In genomic region chr10:80136134-80136571, GRCh38 we compare ENCODE assay signal across 11 cellular contexts. TPM values are rescaled to one million over a fixed set of nuclear protein-coding genes. Genes with fewer than 3 reads are reported as not detected.
DNase-seq lines count a peak whose midpoint lies in the region; ATAC-seq, FAIRE-seq and TF ChIP-seq lines count a peak whose summit lies in the region.
"Had no signal": no experiment of that assay in that cellular context is flagged by ENCODE, and none has a peak within 500 bp of the region (broad histone marks: within the 10 kb centered on the region; RNA-seq: fewer than 3 reads in every experiment).

No MANE protein-coding gene starts in this region.

- H3K27me3 ChIP-seq in breast epithelium: no peaks in the 10 kb centered on the region
- no peaks in the 10 kb centered on the region for H3K27me3 ChIP-seq in thoracic aorta (replicated peaks; ENCODE audit: insufficient read depth)

- H3K9me3 ChIP-seq in breast epithelium (no peaks in the 10 kb centered on the region), kidney (ENCODE audit: control insufficient read depth in 1 of 2, low read length in 2 of 2) (no peaks in the 10 kb centered on the region), thoracic aorta (no peaks in the 10 kb centered on the region)

- CTCF ChIA-PET in activated naive CD4-positive, alpha-beta T cell treated with anti-CD3 and anti-CD28 coated beads, Interleukin-2, amount 10 ng/mL, durations not matched to agents 7 days and 5 days (lab: Charles Lee): no interaction called here

- H3K4me3 ChIP-seq in HFF-Myc (replicated peaks; ENCODE audit: low read depth, low read length) (no peak overlapping the region), breast epithelium (no peak overlapping the region), kidney (ENCODE audit: low read length in 2 of 2) (no peak overlapping the region), thoracic aorta (peak overlapping the region; percentile 4)

- H3K27ac ChIP-seq in breast epithelium (peak overlapping the region; percentile 19 to 75), kidney (ENCODE audit: low read depth in 2 of 2, low read length in 2 of 2) (no peak overlapping the region), thoracic aorta (peak overlapping the region in 1 of 2 donors; percentile 3)
- H3K27ac ChIP-seq: KMS-11 had no signal

- H3K4me1 ChIP-seq in breast epithelium (no peaks in the 10 kb centered on the region), kidney (ENCODE audit: control insufficient read depth in 1 of 2, insufficient read depth in 1 of 2, low read depth in 1 of 2, low read length in 2 of 2) (peaks cover 0 to 4% of the 10 kb centered on the region in 2 donors), thoracic aorta (ENCODE audit: control insufficient read depth in 1 of 2, low read depth in 2 of 2) (peaks cover 3 to 35% of the 10 kb centered on the region in 2 donors)

- no peak overlapping the region for H3K4me3 Mint-ChIP-seq in activated naive CD4-positive, alpha-beta T cell treated with anti-CD3 and anti-CD28 coated beads, Interleukin-2, amount 10 ng/mL, durations not matched to agents 7 days and 5 days
- H3K4me3 Mint-ChIP-seq: activated naive CD8-positive, alpha-beta T cell had no signal

- H3K36me3 ChIP-seq in breast epithelium (no peaks in the 10 kb centered on the region), kidney (ENCODE audit: control insufficient read depth in 1 of 2, insufficient read depth in 2 of 2, low read length in 2 of 2) (no peaks in the 10 kb centered on the region), thoracic aorta (no peaks in the 10 kb centered on the region)

- no peaks in the 10 kb centered on the region for H3K9me3 Mint-ChIP-seq in activated naive CD4-positive, alpha-beta T cell treated with anti-CD3 and anti-CD28 coated beads, Interleukin-2, amount 10 ng/mL, durations not matched to agents 7 days and 5 days

- H3K9ac ChIP-seq in kidney (ENCODE audit: low read length in 2 of 2): no peak overlapping the region
- H3K9ac ChIP-seq: KMS-11 had no signal

- no peak overlapping the region for H3K27ac Mint-ChIP-seq in activated naive CD4-positive, alpha-beta T cell treated with anti-CD3 and anti-CD28 coated beads, Interleukin-2, amount 10 ng/mL, durations not matched to agents 7 days and 5 days
- H3K27ac Mint-ChIP-seq: activated naive CD8-positive, alpha-beta T cell had no signal

- TF ChIP-seq CTCF in HFF-Myc (IDR thresholded peaks at IDR 0.05; ENCODE audit: low read depth, low read length, missing control alignments) (no peak), breast epithelium (IDR thresholded peaks at IDR 0.05) (no peak), kidney (IDR thresholded peaks at IDR 0.05; ENCODE audit: borderline replicate concordance, extremely low read depth, insufficient read depth) (no peak), thoracic aorta (IDR thresholded peaks at IDR 0.05) (no peak), GM20000 (IDR thresholded peaks at IDR 0.05; ENCODE audit: extremely low read depth, missing control alignments) (no peak)

- DNase-seq in HFF-Myc (ENCODE audit: extremely low read depth, low read depth) (peak; percentile 41), breast epithelium (ENCODE audit: low spot score in 2 of 2) (no peak), kidney (peak; percentile 89), thoracic aorta (ENCODE audit: low spot score) (peak; percentile 52), GM20000 (ENCODE audit: low spot score) (no peak)
- no peak for DNase-seq in activated naive CD4-positive, alpha-beta T cell treated with anti-CD3 and anti-CD28 coated beads, Interleukin-2, amount 10 ng/mL, durations not matched to agents 7 days and 5 days
- DNase-seq: DND-41 had no signal

- peak; percentile 78 for ATAC-seq in thoracic aorta (ENCODE audit: insufficient number of reproducible peaks, low FRiP score, low read depth)
- no peak for ATAC-seq in HG02678 (IDR thresholded peaks at IDR 0.05; ENCODE audit: unreplicated experiment)
- no peak for ATAC-seq in HG02610 (IDR thresholded peaks at IDR 0.05; ENCODE audit: unreplicated experiment)

- H3K27me3 Mint-ChIP-seq in activated naive CD4-positive, alpha-beta T cell treated with anti-CD3 and anti-CD28 coated beads, Interleukin-2, amount 10 ng/mL, durations not matched to agents 7 days and 5 days: peaks cover 72% of the 10 kb centered on the region

- H3K36me3 Mint-ChIP-seq in activated naive CD4-positive, alpha-beta T cell treated with anti-CD3 and anti-CD28 coated beads, Interleukin-2, amount 10 ng/mL, durations not matched to agents 7 days and 5 days: no peaks in the 10 kb centered on the region
- H3K36me3 Mint-ChIP-seq: activated naive CD8-positive, alpha-beta T cell had no signal

- no peaks in the 10 kb centered on the region for H3K4me1 Mint-ChIP-seq in activated naive CD4-positive, alpha-beta T cell treated with anti-CD3 and anti-CD28 coated beads, Interleukin-2, amount 10 ng/mL, durations not matched to agents 7 days and 5 days

- intact Hi-C loops in breast epithelium (cut with DNase I; ENCODE audit: low total_unique reads): no loop called here
- intact Hi-C loops in kidney (cut with DNase I): no loop called here

- no peak for TF ChIP-seq POLR2A in breast epithelium (IDR thresholded peaks at IDR 0.05)

- no peak for FAIRE-seq in kidney (lab: Jason Lieb, UNC)

RNA-seq across cellular contexts. Expression of gene PLAC9, which starts 3.6 kb away (rescaled TPM):
- total RNA-seq in breast epithelium (10 to 100 TPM in 2 of 3 donors, 1 to 10 TPM in 1; 7.5 to 66.2 (median 13.4) TPM), kidney (31.4 TPM), thoracic aorta (100 to 1,000 TPM in 1 of 2 donors, 10 to 100 TPM in 1; 42.7 to 123 TPM)
- polyA plus RNA-seq in kidney (ENCODE audit: insufficient read depth, low read depth, low replicate concordance): 49.9 TPM

RNA-seq across cellular contexts. Expression of gene TMEM254, which starts 57.7 kb away (rescaled TPM):
- 10 to 100 TPM; 13.3 to 29.7 (median 18.7) TPM for total RNA-seq in breast epithelium
- 21.1 TPM for total RNA-seq in kidney
- polyA plus RNA-seq in kidney (ENCODE audit: insufficient read depth, low read depth, low replicate concordance): 29.5 TPM
- 10 to 100 TPM in 1 of 2 donors, 1 to 10 TPM in 1; 5.1 to 10.7 TPM for total RNA-seq in thoracic aorta

Comparison
In these comparisons a context has a peak if more than half of its experiments do, and no peak if none do; other contexts are left out.
1. DNase-seq: peak in HFF-Myc (single experiment), kidney (single experiment) and thoracic aorta (single experiment); none in breast epithelium (0 of 2), activated naive CD4-positive, alpha-beta T cell treated with anti-CD3 and anti-CD28 coated beads, Interleukin-2, amount 10 ng/mL, durations not matched to agents 7 days and 5 days (single experiment) and GM20000 (single experiment).
2. H3K27ac ChIP-seq: peak in breast epithelium (2 of 2); none in kidney (0 of 2).